In the genomic region with DNA sequence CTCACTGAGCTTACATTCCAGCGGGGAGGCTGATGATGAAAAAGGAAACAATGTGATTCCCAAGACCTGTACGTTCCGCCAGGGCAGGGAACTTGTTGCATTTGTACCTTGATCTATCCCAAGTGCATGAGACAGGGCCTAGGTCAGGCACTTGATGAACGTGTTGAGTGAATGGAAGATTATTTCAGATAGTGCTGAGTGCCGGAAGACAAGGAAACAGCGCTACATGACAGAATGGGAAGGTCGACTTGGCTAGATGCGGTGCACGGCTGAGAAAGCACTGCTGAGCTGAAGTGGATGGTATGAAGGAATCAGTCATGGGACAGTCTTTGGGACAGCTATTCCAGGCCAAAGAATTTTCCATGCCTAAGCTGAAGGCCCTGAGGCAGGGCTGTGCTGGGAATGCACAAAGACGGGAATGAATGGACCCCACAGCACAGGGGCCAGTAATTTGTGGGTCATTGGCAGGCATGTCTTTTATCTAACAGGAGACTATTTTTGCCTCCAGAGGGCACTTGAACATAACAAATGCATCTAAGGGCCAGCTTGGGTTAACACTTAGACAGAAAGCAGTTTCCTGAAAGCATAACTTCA, we compare ENCODE assay signal across 7 cellular contexts. TPM values are rescaled to one million over a fixed set of nuclear protein-coding genes. Genes with fewer than 3 reads are reported as not detected.
DNase-seq lines count a peak whose midpoint lies in the region; ATAC-seq lines count a peak whose summit lies in the region.
"Not testable (repeated sequence)": the region's sequence is repeated elsewhere in the genome, so short reads cannot be mapped to it uniquely, and the experiment has no call there.

No MANE protein-coding gene starts in this region.

- not testable (repeated sequence) for H3K9me3 Mint-ChIP-seq in activated T-cell treated with anti-CD3 and anti-CD28 coated beads, Interleukin-2, amount 50 U/mL, for 4 hours

- H4K8ac ChIP-seq in mesenchymal stem cell (ENCODE audit: low read length), result not testable (repeated sequence)

- DNase-seq in ELR (ENCODE audit: low read depth) (peak; percentile 56), NCI-H69 (lab: John Stamatoyannopoulos, UW) (peak; percentile 50), fibroblast of peridontal ligament (ENCODE audit: extremely low read depth) (peak; percentile 58), mesenchymal stem cell (peak; percentile 52)
- not testable (repeated sequence) for DNase-seq in activated T-cell treated with anti-CD3 and anti-CD28 coated beads, Interleukin-2, amount 50 U/mL, for 4 hours

- H3K36me3 Mint-ChIP-seq in activated T-cell treated with anti-CD3 and anti-CD28 coated beads, Interleukin-2, amount 50 U/mL, for 4 hours (ENCODE audit: insufficient read depth), result not testable (repeated sequence)

- H3K27ac ChIP-seq in mesenchymal stem cell (ENCODE audit: low read length, poor library complexity, severe bottlenecking), result not testable (repeated sequence)

- ATAC-seq in GM21367 (IDR thresholded peaks at IDR 0.05; ENCODE audit: unreplicated experiment) (peak; percentile 74), HG03432 (IDR thresholded peaks at IDR 0.05; ENCODE audit: unreplicated experiment) (peak; percentile 80)
- peak; percentile 46 to 69 for ATAC-seq in activated T-cell treated with anti-CD3 and anti-CD28 coated beads, Interleukin-2, amount 50 U/mL, for 4 hours

- H3K36me3 ChIP-seq in mesenchymal stem cell (ENCODE audit: control insufficient read depth in 1 of 2, insufficient read depth in 2 of 2, low read depth in 1 of 2, low read length in 2 of 2), result not testable (repeated sequence)

- H3K4me3 ChIP-seq in mesenchymal stem cell (ENCODE audit: insufficient read depth in 1 of 2, low read depth in 1 of 2, low read length in 2 of 2), result not testable (repeated sequence)

- not testable (repeated sequence) for H2BK120ac ChIP-seq in mesenchymal stem cell (ENCODE audit: low read depth, low read length)

- not testable (repeated sequence) for H2AK5ac ChIP-seq in mesenchymal stem cell (ENCODE audit: low read length, severe bottlenecking)

- not testable (repeated sequence) for H3K18ac ChIP-seq in mesenchymal stem cell (ENCODE audit: low read depth in 1 of 2, low read length in 2 of 2)

- H2BK12ac ChIP-seq in mesenchymal stem cell (ENCODE audit: low read length in 2 of 2), result not testable (repeated sequence)

- not testable (repeated sequence) for H3K4me1 Mint-ChIP-seq in activated T-cell treated with anti-CD3 and anti-CD28 coated beads, Interleukin-2, amount 50 U/mL, for 4 hours (ENCODE audit: low read depth)

- not testable (repeated sequence) for H2BK15ac ChIP-seq in mesenchymal stem cell (ENCODE audit: low read depth, poor library complexity, severe bottlenecking)

- H3K27me3 Mint-ChIP-seq in activated T-cell treated with anti-CD3 and anti-CD28 coated beads, Interleukin-2, amount 50 U/mL, for 4 hours (ENCODE audit: low read depth), result not testable (repeated sequence)

- H3K4ac ChIP-seq in mesenchymal stem cell (ENCODE audit: low read depth in 1 of 2, low read length in 2 of 2), result not testable (repeated sequence)

- H3K23ac ChIP-seq in mesenchymal stem cell (ENCODE audit: low read length in 2 of 2), result not testable (repeated sequence)

- H2AFZ ChIP-seq in mesenchymal stem cell (ENCODE audit: low read depth, low read length), result not testable (repeated sequence)

- H2BK5ac ChIP-seq in mesenchymal stem cell (ENCODE audit: low read depth, low read length, poor library complexity, severe bottlenecking), result not testable (repeated sequence)

- H3K27me3 ChIP-seq in mesenchymal stem cell (ENCODE audit: control insufficient read depth in 1 of 2, insufficient read depth in 1 of 2, low read length in 2 of 2), result not testable (repeated sequence)

- H3K9ac ChIP-seq in mesenchymal stem cell (ENCODE audit: low read length), result not testable (repeated sequence)

- H3K4me1 ChIP-seq in mesenchymal stem cell (ENCODE audit: control insufficient read depth, insufficient read depth, low read depth, low read length), result not testable (repeated sequence)

- not testable (repeated sequence) for H3K4me3 Mint-ChIP-seq in activated T-cell treated with anti-CD3 and anti-CD28 coated beads, Interleukin-2, amount 50 U/mL, for 4 hours

- H3K14ac ChIP-seq in mesenchymal stem cell (ENCODE audit: low read length in 2 of 2), result not testable (repeated sequence)

- not testable (repeated sequence) for H3K79me1 ChIP-seq in mesenchymal stem cell (replicated peaks; ENCODE audit: low read length, poor library complexity, severe bottlenecking)

- 78% methylated on average over 10 of the region's 10 CpGs for WGBS in mesenchymal stem cell

- H3K9me3 ChIP-seq in mesenchymal stem cell (ENCODE audit: control insufficient read depth, low read length), result not testable (repeated sequence)

- not testable (repeated sequence) for H4K91ac ChIP-seq in mesenchymal stem cell (ENCODE audit: low read length)

- not testable (repeated sequence) for H3K4me2 ChIP-seq in mesenchymal stem cell (ENCODE audit: low read length, poor library complexity, severe bottlenecking)

RNA-seq across cellular contexts. Expression of a gene that starts 33.1 kb away (rescaled TPM):
- 1 to 10 TPM; 7.5 to 9.7 (median 8.9) TPM for total RNA-seq in activated T-cell treated with anti-CD3 and anti-CD28 coated beads, Interleukin-2, amount 50 U/mL, for 4 hours
- polyA plus RNA-seq in mesenchymal stem cell (2013, experiment 1 of 2), result 5.5 TPM
- polyA plus RNA-seq in mesenchymal stem cell (2013, experiment 2 of 2), result 4.6 TPM

RNA-seq across cellular contexts. Expression of a gene that starts 43.5 kb away (rescaled TPM):
- total RNA-seq in activated T-cell treated with anti-CD3 and anti-CD28 coated beads, Interleukin-2, amount 50 U/mL, for 4 hours, result 10 to 100 TPM; 59.8 to 73.2 (median 63.9) TPM
- 76.0 TPM for polyA plus RNA-seq in mesenchymal stem cell (2013, experiment 1 of 2)
- 78.8 TPM for polyA plus RNA-seq in mesenchymal stem cell (2013, experiment 2 of 2)
